In the genomic region with DNA sequence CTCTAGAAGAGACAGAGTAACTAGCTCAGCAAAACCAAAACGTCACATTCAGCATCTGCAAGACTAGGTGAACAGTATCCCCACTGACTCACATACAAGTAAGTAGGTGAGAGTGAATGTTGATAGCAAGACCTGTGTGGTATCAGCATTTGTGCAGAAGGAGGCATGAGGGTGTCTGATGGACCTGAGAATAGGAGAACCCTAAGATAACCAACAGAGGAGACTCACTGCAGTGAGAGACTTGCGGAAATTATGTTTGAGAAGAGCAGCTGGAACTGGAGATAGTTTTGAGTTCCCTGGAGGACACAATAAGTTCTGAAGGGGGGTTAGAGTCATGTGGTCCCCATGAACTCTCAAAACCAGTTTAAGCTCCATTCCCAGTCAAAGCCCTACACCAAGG, we compare ENCODE assay signal across 27 cellular contexts. TPM values are rescaled to one million over a fixed set of nuclear protein-coding genes. Genes with fewer than 3 reads are reported as not detected.
DNase-seq lines count a peak whose midpoint lies in the region; ATAC-seq and TF ChIP-seq lines count a peak whose summit lies in the region.
"Had no signal": no experiment of that assay in that cellular context is flagged by ENCODE, and none has a peak within 500 bp of the region (broad histone marks: within the 10 kb centered on the region; RNA-seq: fewer than 3 reads in every experiment).

No MANE protein-coding gene starts in this region.

- peaks cover 5% of the 10 kb centered on the region for H3K36me3 Mint-ChIP-seq in glutamatergic neuron (ENCODE audit: unreplicated experiment)
- H3K36me3 Mint-ChIP-seq in stimulated activated naive B cell treated with anti-CD40 and anti-IgM and Interleukin-4, amounts not matched to agents 10 μg/mL and 1 μg/mL and 100 μg/mL, for 72 hours, result peaks cover 23 to 49% of the 10 kb centered on the region in 2 donors

- BruUV-seq in IMR-90 (replicated peaks; lab: Mats Ljungman, UMichigan) (no TSS peak), A673 (replicated peaks; lab: Mats Ljungman, UMichigan) (no TSS peak)

- H3K4me1 ChIP-seq in left ventricle myocardium inferior (peaks cover 84% of the 10 kb centered on the region), IMR-90 (ENCODE audit: control insufficient read depth, insufficient read depth, low read length) (peaks cover 4% of the 10 kb centered on the region), A673 (ENCODE audit: insufficient read depth, low read length, poor library complexity, severe bottlenecking) (no peaks in the 10 kb centered on the region)
- H3K4me1 ChIP-seq: testis had no signal

- no peak for TF ChIP-seq POLR2A in IMR-90 (IDR thresholded peaks at IDR 0.05; ENCODE audit: low read depth, low read length)

- ATAC-seq in Right ventricle myocardium superior (ENCODE audit: poor library complexity), result no peak
- ATAC-seq in IMR-90 (ENCODE audit: low read depth), result no peak
- ATAC-seq in stimulated activated naive B cell treated with anti-CD40 and anti-IgM and Interleukin-4, amounts not matched to agents 10 μg/mL and 1 μg/mL and 100 μg/mL, for 72 hours (replicated peaks), result no peak
- no peak for ATAC-seq in GM19467 (IDR thresholded peaks at IDR 0.05; ENCODE audit: unreplicated experiment)
- ATAC-seq: GM12878 had no signal

- H2AFZ ChIP-seq in IMR-90 (replicated peaks; ENCODE audit: low read length, poor library complexity), result no peak overlapping the region
- H2AFZ ChIP-seq: neural progenitor cell had no signal

- H4K20me1 ChIP-seq in IMR-90 (ENCODE audit: insufficient read depth, low read length), result peaks cover 33% of the 10 kb centered on the region

- H3K27me3 Mint-ChIP-seq in glutamatergic neuron (ENCODE audit: unreplicated experiment), result peaks cover 1% of the 10 kb centered on the region
- no peaks in the 10 kb centered on the region for H3K27me3 Mint-ChIP-seq in stimulated activated naive B cell treated with anti-CD40 and anti-IgM and Interleukin-4, amounts not matched to agents 10 μg/mL and 1 μg/mL and 100 μg/mL, for 72 hours
- H3K27me3 Mint-ChIP-seq: activated CD4-positive, alpha-beta memory T cell treated with anti-CD3 and anti-CD28 coated beads for 36 hours; activated naive CD8-positive, alpha-beta T cell treated with anti-CD3 and anti-CD28 coated beads for 36 hours had no signal

- H3K9me1 ChIP-seq in IMR-90 (ENCODE audit: insufficient read depth, low read length), result peaks cover 13% of the 10 kb centered on the region

- peaks cover 20% of the 10 kb centered on the region for H3K4me1 Mint-ChIP-seq in glutamatergic neuron (ENCODE audit: low read depth, unreplicated experiment)
- H3K4me1 Mint-ChIP-seq in stimulated activated naive B cell treated with anti-CD40 and anti-IgM and Interleukin-4, amounts not matched to agents 10 μg/mL and 1 μg/mL and 100 μg/mL, for 72 hours, result peaks cover 21 to 39% of the 10 kb centered on the region in 2 donors
- H3K4me1 Mint-ChIP-seq: neural progenitor cell had no signal

- H3K36me3 ChIP-seq in left ventricle myocardium inferior (no peaks in the 10 kb centered on the region), IMR-90 (ENCODE audit: control insufficient read depth, insufficient read depth, low read length) (peaks cover 13% of the 10 kb centered on the region), A673 (ENCODE audit: insufficient read depth, low read length, poor library complexity, severe bottlenecking) (peaks cover 27% of the 10 kb centered on the region)

- H3K27ac Mint-ChIP-seq in glutamatergic neuron (ENCODE audit: unreplicated experiment), result peak overlapping the region; percentile 19
- peak overlapping the region; percentile 45 for H3K27ac Mint-ChIP-seq in stimulated activated naive B cell treated with anti-CD40 and anti-IgM and Interleukin-4, amounts not matched to agents 10 μg/mL and 1 μg/mL and 100 μg/mL, for 72 hours
- H3K27ac Mint-ChIP-seq: activated CD4-positive, alpha-beta memory T cell treated with anti-CD3 and anti-CD28 coated beads for 36 hours; activated T-helper 2 cell treated with anti-CD3 and anti-CD28 coated beads, Interferon-gamma antibody, Interleukin-2, Interleukin-4, amounts not matched to agents 10 μg/mL and 5 μg/mL and 100 μg/mL, durations not matched to agents 14 hours and 24 hours and 36 hours; neural progenitor cell had no signal

- H3K4me2 ChIP-seq in IMR-90 (ENCODE audit: low read depth, low read length), result no peak overlapping the region
- H3K4me2 ChIP-seq: neural progenitor cell had no signal

- no peak overlapping the region for H4K91ac ChIP-seq in IMR-90 (ENCODE audit: insufficient read depth, low read depth, low read length)

- H3K56ac ChIP-seq in IMR-90 (ENCODE audit: extremely low read depth, insufficient read depth, low read length), result no peak overlapping the region

- H2BK120ac ChIP-seq in IMR-90 (ENCODE audit: low read depth, low read length), result no peak overlapping the region

- no peak for TF ChIP-seq RAD21 in IMR-90 (IDR thresholded peaks at IDR 0.05; ENCODE audit: low read length)

- in situ Hi-C loops in IMR-90 (cut with MboI; ENCODE audit: low sequenced_read_pairs), result no loop called here

- no peak overlapping the region for H3K14ac ChIP-seq in IMR-90 (replicated peaks; ENCODE audit: low read depth, low read length)

- H2BK15ac ChIP-seq in IMR-90 (ENCODE audit: low read depth, low read length), result no peak overlapping the region

- no peak for DNase-seq in left ventricle myocardium inferior
- DNase-seq in Right ventricle myocardium superior, result no peak
- DNase-seq in IMR-90, result no peak
- DNase-seq in glutamatergic neuron, result no peak
- no peak for DNase-seq in stimulated activated naive B cell treated with anti-CD40 and anti-IgM and Interleukin-4, amounts not matched to agents 10 μg/mL and 1 μg/mL and 100 μg/mL, for 72 hours
- no peak for DNase-seq in A673 (ENCODE audit: low spot score)
- DNase-seq: activated CD4-positive, alpha-beta memory T cell treated with anti-CD3 and anti-CD28 coated beads for 36 hours; activated CD8-positive, alpha-beta memory T cell treated with anti-CD3 and anti-CD28 coated beads, Interleukin-2, amount 50 U/mL, for 4 hours; activated naive CD8-positive, alpha-beta T cell treated with anti-CD3 and anti-CD28 coated beads for 36 hours; dorsolateral prefrontal cortex; EL; GOT3; NCI-H1694 treated with DMSO at 0.1 percent for 48 hours; NCI-H2171 treated with DMSO at 0.1 percent for 48 hours; NCI-H526; SIG-M5; sigmoid colon; stimulated activated naive CD4-positive, alpha-beta T cell treated with Interleukin-2 at 50 U/mL for 16 hours; T-helper 9 cell; testis; WERI-Rb-1 had no signal

- H2AK9ac ChIP-seq in IMR-90 (replicated peaks; ENCODE audit: low read depth, low read length, poor library complexity), result no peak overlapping the region

- H3K9ac ChIP-seq in IMR-90 (ENCODE audit: low read depth, low read length), result no peak overlapping the region
- H3K9ac ChIP-seq: neural progenitor cell had no signal

- peak overlapping the region; percentile 3; the same call in 1 of the 2 replicates for H3K23ac ChIP-seq in IMR-90 (ENCODE audit: low read depth, low read length)

- intact Hi-C loops in left ventricle myocardium inferior (cut with micrococcal nuclease), result no loop called here
- intact Hi-C loops in Right ventricle myocardium superior (cut with DNase I), result no loop called here
- intact Hi-C loops in IMR-90 (cut with micrococcal nuclease), result no loop called here
- intact Hi-C loops in A673 (cut with micrococcal nuclease; ENCODE audit: unreplicated experiment), result no loop called here

- H3K4me3 Mint-ChIP-seq in glutamatergic neuron (ENCODE audit: unreplicated experiment), result no peak overlapping the region
- H3K4me3 Mint-ChIP-seq in stimulated activated naive B cell treated with anti-CD40 and anti-IgM and Interleukin-4, amounts not matched to agents 10 μg/mL and 1 μg/mL and 100 μg/mL, for 72 hours, result no peak overlapping the region
- H3K4me3 Mint-ChIP-seq: activated CD4-positive, alpha-beta memory T cell treated with anti-CD3 and anti-CD28 coated beads for 36 hours; activated naive CD8-positive, alpha-beta T cell treated with anti-CD3 and anti-CD28 coated beads for 36 hours; neural progenitor cell had no signal

- no peak overlapping the region; the same call in 1 of the 2 replicates for H4K5ac ChIP-seq in IMR-90 (ENCODE audit: low read depth, low read length)

- H3K18ac ChIP-seq in IMR-90 (ENCODE audit: low read depth, low read length), result no peak overlapping the region

- no peak overlapping the region for H2AK5ac ChIP-seq in IMR-90 (ENCODE audit: low read depth, low read length)

- H4K8ac ChIP-seq in IMR-90 (ENCODE audit: low read depth in 2 of 2, low read length in 2 of 2), result no peak overlapping the region

- no peak overlapping the region for H3K4me3 ChIP-seq in left ventricle myocardium inferior
- no peak overlapping the region for H3K4me3 ChIP-seq in IMR-90 (ENCODE audit: insufficient read depth, low read depth, low read length)
- H3K4me3 ChIP-seq in A673 (ENCODE audit: low read depth, low read length, poor library complexity, severe bottlenecking), result no peak overlapping the region
- H3K4me3 ChIP-seq: dorsolateral prefrontal cortex, GM12878, lung, neural progenitor cell, sigmoid colon, testis had no signal

- dilution Hi-C loops in IMR-90 (cut with HindIII; ENCODE audit: low sequenced_read_pairs, unreplicated experiment), result no loop called here

- H3K4ac ChIP-seq in IMR-90 (ENCODE audit: low read depth, low read length), result no peak overlapping the region

- no CpG with 5 or more reads among the region's 2 CpGs for WGBS in IMR-90 (ENCODE audit: extremely low coverage in 2 of 2, insufficient read length in 1 of 2), 2 experiments

- no peak overlapping the region for H2BK20ac ChIP-seq in IMR-90 (ENCODE audit: low read depth, low read length)

- POLR2A ChIA-PET in IMR-90 (lab: Charles Lee; ENCODE audit: unreplicated experiment), result no interaction called here
- POLR2A ChIA-PET in A673 (lab: Charles Lee; ENCODE audit: low non-redundant PET), result no interaction called here

- H3K27me3 ChIP-seq in left ventricle myocardium inferior (ENCODE audit: low read depth) (no peaks in the 10 kb centered on the region), IMR-90 (ENCODE audit: control insufficient read depth, insufficient read depth, low read length) (no peaks in the 10 kb centered on the region), A673 (replicated peaks; ENCODE audit: insufficient read depth, low read depth, low read length, poor library complexity) (no peaks in the 10 kb centered on the region)
- H3K27me3 ChIP-seq: dorsolateral prefrontal cortex, neural progenitor cell, sigmoid colon, testis had no signal

- no peaks in the 10 kb centered on the region for H3K9me3 Mint-ChIP-seq in glutamatergic neuron (ENCODE audit: unreplicated experiment)
- peaks cover 4 to 8% of the 10 kb centered on the region in 2 donors for H3K9me3 Mint-ChIP-seq in stimulated activated naive B cell treated with anti-CD40 and anti-IgM and Interleukin-4, amounts not matched to agents 10 μg/mL and 1 μg/mL and 100 μg/mL, for 72 hours
- H3K9me3 Mint-ChIP-seq: activated CD4-positive, alpha-beta memory T cell treated with anti-CD3 and anti-CD28 coated beads for 36 hours; activated T-helper 2 cell treated with anti-CD3 and anti-CD28 coated beads, Interferon-gamma antibody, Interleukin-2, Interleukin-4, amounts not matched to agents 10 μg/mL and 5 μg/mL and 100 μg/mL, durations not matched to agents 14 hours and 24 hours and 36 hours had no signal

- TF ChIP-seq CTCF in left ventricle myocardium inferior (IDR thresholded peaks at IDR 0.05; ENCODE audit: borderline replicate concordance), result no peak
- TF ChIP-seq CTCF in IMR-90 (conservative IDR thresholded peaks at IDR 0.05; ENCODE audit: low read depth, low read length), result no peak
- no peak for TF ChIP-seq CTCF in glutamatergic neuron (IDR thresholded peaks at IDR 0.05; ENCODE audit: partially characterized antibody, unreplicated experiment)
- no peak for TF ChIP-seq CTCF in A673 (conservative IDR thresholded peaks at IDR 0.05; ENCODE audit: low read depth, low read length)

- peak overlapping the region; percentile 66 for H3K27ac ChIP-seq in left ventricle myocardium inferior (replicated peaks)
- no peak overlapping the region for H3K27ac ChIP-seq in IMR-90 (ENCODE audit: insufficient read depth, low read length)
- H3K27ac ChIP-seq in A673 (ENCODE audit: low read depth, low read length, poor library complexity, severe bottlenecking), result no peak overlapping the region
- H3K27ac ChIP-seq: C4-2B, dorsolateral prefrontal cortex, neural progenitor cell, sigmoid colon, testis, WERI-Rb-1 had no signal

- peaks cover 43 to 59% of the 10 kb centered on the region in 2 experiments for H3K79me1 ChIP-seq in IMR-90 (ENCODE audit: low read depth in 1 of 2, low read length in 2 of 2)

- H3K9me3 ChIP-seq in left ventricle myocardium inferior (replicated peaks) (no peaks in the 10 kb centered on the region), IMR-90 (ENCODE audit: control insufficient read depth, insufficient read depth, low read length) (no peaks in the 10 kb centered on the region; the same call in 1 of the 2 replicates), A673 (ENCODE audit: low read depth, low read length, poor library complexity, severe bottlenecking) (no peaks in the 10 kb centered on the region)
- H3K9me3 ChIP-seq: sigmoid colon, testis had no signal

- CTCF ChIA-PET in IMR-90 (lab: Yijun Ruan, JAX), result no interaction called here
- CTCF ChIA-PET in A673 (lab: Charles Lee), result no interaction called here

- H2BK5ac ChIP-seq in IMR-90 (ENCODE audit: low read depth, low read length, poor library complexity, severe bottlenecking), result no peak overlapping the region

RNA-seq across cellular contexts. Expression of gene DYRK1A, which starts 59.1 kb away (rescaled TPM):
- total RNA-seq in left ventricle myocardium inferior, result 64.6 TPM
- 62.7 TPM for total RNA-seq in Right ventricle myocardium superior
- 41.9 and 50.5 TPM in 2 replicates for total RNA-seq in IMR-90 (2012; rRNA removed)
- 18.6 and 22.2 TPM in 2 replicates for polyA plus RNA-seq in IMR-90 (2012; rRNA removed)
- polyA plus RNA-seq in IMR-90 (2012; cell fraction: cytosol; rRNA removed), result 3.9 and 14.0 TPM in 2 replicates
- polyA plus RNA-seq in IMR-90 (2012; cell fraction: nucleus; rRNA removed; ENCODE audit: low replicate concordance), result 55.1 and 65.8 TPM in 2 replicates
- 70.4 TPM for total RNA-seq in glutamatergic neuron (ENCODE audit: unreplicated experiment)
- total RNA-seq in A673 (2021), result 66.4 and 70.5 TPM in 2 replicates
